22 cellular contexts compared by ENCODE assay signal in the genomic region with DNA sequence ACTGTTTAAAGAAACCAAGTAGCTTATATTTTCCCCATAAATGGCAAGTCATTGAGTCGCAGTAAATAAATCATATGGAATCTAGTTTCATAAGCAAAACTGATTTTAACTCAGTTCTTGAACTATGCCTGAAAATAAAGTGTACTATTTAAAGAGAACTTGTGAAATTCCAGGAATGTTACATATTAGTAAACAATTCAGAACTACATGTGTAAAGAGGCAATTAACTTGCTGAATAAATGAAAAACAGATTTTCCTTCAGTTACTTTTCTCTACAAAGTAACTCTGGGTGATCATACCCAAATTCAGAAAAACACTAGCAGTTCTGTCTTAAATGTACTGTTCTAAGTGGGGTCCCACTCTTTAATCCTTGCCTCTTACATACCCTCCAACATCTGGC.
A peak's percentile ranks its signal among the peaks of the same experiment; 100 is the strongest.
DNase-seq lines count a peak whose midpoint lies in the region; ATAC-seq, FAIRE-seq and TF ChIP-seq lines count a peak whose summit lies in the region.
"Had no signal": no experiment of that assay in that cellular context is flagged by ENCODE, and none has a peak within 500 bp of the region (broad histone marks: within the 10 kb centered on the region; RNA-seq: fewer than 3 reads in every experiment).

No MANE protein-coding gene starts in this region.

- peak overlapping the region in 1 of 2 experiments; percentile 81 for H3K14ac ChIP-seq in mesenchymal stem cell (ENCODE audit: low read length in 2 of 2)

- H3K23ac ChIP-seq in mesenchymal stem cell (ENCODE audit: low read length in 2 of 2): peak overlapping the region in 1 of 2 experiments; percentile 72

- H3K4me3 Mint-ChIP-seq in activated CD4-positive, alpha-beta T cell treated with anti-CD3 and anti-CD28 coated beads for 36 hours: no peak overlapping the region
- H3K4me3 Mint-ChIP-seq: B cell; CD4-positive, CD25-positive, alpha-beta regulatory T cell; CD8-positive, alpha-beta memory T cell; H9; IgD-negative memory B cell had no signal

- H3K79me1 ChIP-seq in mesenchymal stem cell (replicated peaks; ENCODE audit: low read length, poor library complexity, severe bottlenecking): no peaks in the 10 kb centered on the region

- H3K9ac ChIP-seq in SK-N-MC (ENCODE audit: insufficient read length) (no peak overlapping the region), mesenchymal stem cell (ENCODE audit: low read length) (no peak overlapping the region)

- intact Hi-C loops in activated CD4-positive, alpha-beta T cell treated with anti-CD3 and anti-CD28 coated beads for 36 hours (cut with DNase I, micrococcal nuclease): no loop called here

- peak overlapping the region in 1 of 2 experiments; percentile 88 for H2BK12ac ChIP-seq in mesenchymal stem cell (ENCODE audit: low read length in 2 of 2)

- no peaks in the 10 kb centered on the region for H3K9me3 Mint-ChIP-seq in activated CD4-positive, alpha-beta T cell treated with anti-CD3 and anti-CD28 coated beads for 36 hours (ENCODE audit: low read depth)
- H3K9me3 Mint-ChIP-seq: H9 had no signal

- H3K4ac ChIP-seq in mesenchymal stem cell (ENCODE audit: low read depth in 1 of 2, low read length in 2 of 2): no peak overlapping the region

- POLR2A ChIA-PET in BJ (lab: Charles Lee): no interaction called here
- POLR2A ChIA-PET in activated CD4-positive, alpha-beta T cell treated with anti-CD3 and anti-CD28 coated beads for 36 hours (lab: Charles Lee): no interaction called here

- H2AK5ac ChIP-seq in mesenchymal stem cell (ENCODE audit: low read length, severe bottlenecking): no peak overlapping the region

- H2BK15ac ChIP-seq in mesenchymal stem cell (ENCODE audit: low read depth, poor library complexity, severe bottlenecking): no peak overlapping the region

- H3K4me1 Mint-ChIP-seq in activated CD4-positive, alpha-beta T cell treated with anti-CD3 and anti-CD28 coated beads for 36 hours: no peaks in the 10 kb centered on the region
- H3K4me1 Mint-ChIP-seq: B cell; CD4-positive, CD25-positive, alpha-beta regulatory T cell; CD8-positive, alpha-beta memory T cell; IgD-negative memory B cell had no signal

- no peak for FAIRE-seq in GM19239 (lab: Jason Lieb, UNC)
- FAIRE-seq: H1, HTR-8/SVneo had no signal

- WGBS in mesenchymal stem cell: no CpG with 5 or more reads among the region's 1 CpG

- no peaks in the 10 kb centered on the region for H3K36me3 ChIP-seq in BJ (ENCODE audit: control insufficient read depth, insufficient read depth, low read length)
- H3K36me3 ChIP-seq in SK-N-MC (ENCODE audit: insufficient read depth, low read length): no peaks in the 10 kb centered on the region
- no peaks in the 10 kb centered on the region for H3K36me3 ChIP-seq in mesenchymal stem cell (ENCODE audit: control insufficient read depth in 1 of 2, insufficient read depth in 2 of 2, low read depth in 1 of 2, low read length in 2 of 2)

- H3K27ac Mint-ChIP-seq in activated CD4-positive, alpha-beta T cell treated with anti-CD3 and anti-CD28 coated beads for 36 hours: no peak overlapping the region
- H3K27ac Mint-ChIP-seq: B cell; CD4-positive, CD25-positive, alpha-beta regulatory T cell; CD8-positive, alpha-beta memory T cell; H9; IgD-negative memory B cell had no signal

- TF ChIP-seq CTCF in BJ (IDR thresholded peaks at IDR 0.05; ENCODE audit: insufficient read depth, low read depth, low read length): no peak

- CTCF ChIA-PET in BJ (lab: Yijun Ruan, JAX): no interaction called here
- CTCF ChIA-PET in activated CD4-positive, alpha-beta T cell treated with anti-CD3 and anti-CD28 coated beads for 36 hours (lab: Charles Lee): no interaction called here

- H3K27me3 ChIP-seq in BJ (ENCODE audit: control insufficient read depth, insufficient read depth, low read length) (no peaks in the 10 kb centered on the region), mesenchymal stem cell (ENCODE audit: control insufficient read depth in 1 of 2, insufficient read depth in 1 of 2, low read length in 2 of 2) (no peaks in the 10 kb centered on the region)

- no peaks in the 10 kb centered on the region for H3K27me3 Mint-ChIP-seq in activated CD4-positive, alpha-beta T cell treated with anti-CD3 and anti-CD28 coated beads for 36 hours
- H3K27me3 Mint-ChIP-seq: B cell; CD4-positive, CD25-positive, alpha-beta regulatory T cell had no signal

- peak; percentile 21 for DNase-seq in BJ (ENCODE audit: low read depth)
- DNase-seq in SK-N-MC (ENCODE audit: low read depth, low spot score): no peak
- peak; percentile 50 for DNase-seq in fibroblast of gingiva (ENCODE audit: low read depth)
- DNase-seq in mesenchymal stem cell: no peak
- DNase-seq in activated CD4-positive, alpha-beta T cell treated with anti-CD3 and anti-CD28 coated beads for 36 hours: no peak
- DNase-seq in GM19239 (ENCODE audit: insufficient read length, low spot score): no peak
- DNase-seq: 8988T; C1 segment of cervical spinal cord; CD4-positive, CD25-positive, alpha-beta regulatory T cell; CD8-positive, alpha-beta memory T cell; COR-L47; DMS153; DMS79; GF-D8; H9; KBM-7 had no signal

- peak overlapping the region; percentile 51 for H2AFZ ChIP-seq in mesenchymal stem cell (ENCODE audit: low read depth, low read length)

- ATAC-seq in activated CD4-positive, alpha-beta T cell treated with anti-CD3 and anti-CD28 coated beads for 36 hours: no peak
- no peak for ATAC-seq in HG03196 (IDR thresholded peaks at IDR 0.05; ENCODE audit: unreplicated experiment)

- H3K9me3 ChIP-seq in SK-N-MC (ENCODE audit: low read depth, low read length) (no peaks in the 10 kb centered on the region), mesenchymal stem cell (ENCODE audit: control insufficient read depth, low read length) (peaks cover under 1% of the 10 kb centered on the region)

- no peak overlapping the region for H4K8ac ChIP-seq in mesenchymal stem cell (ENCODE audit: low read length)

- H4K91ac ChIP-seq in mesenchymal stem cell (ENCODE audit: low read length): no peak overlapping the region

- H2BK5ac ChIP-seq in mesenchymal stem cell (ENCODE audit: low read depth, low read length, poor library complexity, severe bottlenecking): no peak overlapping the region

- no peak overlapping the region for H3K4me2 ChIP-seq in mesenchymal stem cell (ENCODE audit: low read length, poor library complexity, severe bottlenecking)

- peak overlapping the region in 1 of 2 experiments; percentile 66 for H3K18ac ChIP-seq in mesenchymal stem cell (ENCODE audit: low read depth in 1 of 2, low read length in 2 of 2)

- H3K27ac ChIP-seq in SK-N-MC: peak overlapping the region; percentile 76
- H3K27ac ChIP-seq in mesenchymal stem cell (ENCODE audit: low read length, poor library complexity, severe bottlenecking): no peak overlapping the region
- H3K27ac ChIP-seq: HL-60 had no signal

- no peaks in the 10 kb centered on the region for H3K4me1 ChIP-seq in mesenchymal stem cell (ENCODE audit: control insufficient read depth, insufficient read depth, low read depth, low read length)

- no peaks in the 10 kb centered on the region for H3K36me3 Mint-ChIP-seq in activated CD4-positive, alpha-beta T cell treated with anti-CD3 and anti-CD28 coated beads for 36 hours (ENCODE audit: low read depth)
- H3K36me3 Mint-ChIP-seq: CD4-positive, CD25-positive, alpha-beta regulatory T cell; CD8-positive, alpha-beta memory T cell; IgD-negative memory B cell had no signal

- no peak overlapping the region for H2BK120ac ChIP-seq in mesenchymal stem cell (ENCODE audit: low read depth, low read length)

- H3K4me3 ChIP-seq in BJ (ENCODE audit: low read depth, low read length) (no peak overlapping the region), SK-N-MC (no peak overlapping the region), mesenchymal stem cell (ENCODE audit: insufficient read depth in 1 of 2, low read depth in 1 of 2, low read length in 2 of 2) (no peak overlapping the region)

Comparison
In these comparisons a context has a peak if more than half of its experiments do, and no peak if none do; other contexts are left out.
1. DNase-seq: peak in BJ (single experiment) and fibroblast of gingiva (single experiment); none in SK-N-MC (single experiment), mesenchymal stem cell (single experiment), activated CD4-positive, alpha-beta T cell treated with anti-CD3 and anti-CD28 coated beads for 36 hours (single experiment) and GM19239 (single experiment).